ENCODE assay signal across 15 cellular contexts in the genomic region with DNA sequence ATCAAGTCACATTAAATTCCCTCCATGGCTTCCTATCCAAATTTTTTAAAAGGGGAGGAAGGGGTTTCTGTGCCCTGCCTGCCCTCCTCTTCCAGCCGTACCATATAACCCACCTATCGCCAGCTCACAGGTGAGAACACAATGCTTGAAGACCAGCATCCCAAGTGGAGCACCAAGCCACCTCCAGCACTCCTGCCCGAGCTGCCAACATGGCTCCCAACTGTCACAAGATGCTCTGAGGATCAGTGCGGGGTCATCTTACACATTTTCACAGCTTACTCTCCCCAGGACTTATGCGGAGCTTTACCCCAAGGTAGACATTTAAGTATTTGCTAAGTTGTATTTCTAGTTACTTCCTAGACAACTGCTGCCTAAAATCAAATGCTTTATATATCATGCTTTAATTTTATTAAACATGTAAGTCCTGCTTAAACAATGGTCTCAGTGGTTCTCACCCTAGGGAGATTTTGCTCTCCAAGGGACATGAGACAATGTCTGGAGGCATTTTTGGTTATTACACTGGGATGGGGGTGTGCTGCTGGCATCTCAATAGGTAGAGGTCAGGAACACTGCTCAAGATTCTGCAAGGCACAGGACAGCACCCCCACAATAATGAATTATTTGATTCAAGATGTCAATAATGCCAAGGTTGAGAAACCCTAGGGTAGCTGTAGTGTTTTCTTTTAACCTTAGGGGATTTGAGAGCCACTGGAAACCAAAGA.
"Had no signal": no experiment of that assay in that cellular context is flagged by ENCODE, and none has a peak within 500 bp of the region (broad histone marks: within the 10 kb centered on the region; RNA-seq: fewer than 3 reads in every experiment).

No MANE protein-coding gene starts in this region.

- H3K27ac ChIP-seq: cardiac muscle cell, coronary artery, epithelial cell of prostate, gastroesophageal sphincter, parathyroid adenoma, stomach, thoracic aorta had no signal

- H3K9me3 ChIP-seq: gastroesophageal sphincter, stomach, thoracic aorta had no signal

- H3K4me1 ChIP-seq: gastroesophageal sphincter, stomach had no signal

- H3K79me2 ChIP-seq: parathyroid adenoma had no signal

- DNase-seq: activated CD4-positive, alpha-beta T cell treated with anti-CD3 and anti-CD28 coated beads, Interleukin-2, amount 50 U/mL, for 48 hours; activated naive CD4-positive, alpha-beta T cell treated with Interleukin-2 at 50 U/mL for 16 hours; effector memory CD4-positive, alpha-beta T cell; mesendoderm; retina; stimulated activated CD4-positive, alpha-beta T cell treated with anti-CD3 and anti-CD28 coated beads, Interleukin-4, amount 100 ng/mL, for 24 hours; stomach had no signal

- H3K27me3 ChIP-seq: cardiac muscle cell, gastroesophageal sphincter, stomach had no signal

- H3K27ac Mint-ChIP-seq: T-helper 2 cell treated with Interferon-gamma antibody and Interleukin-4, amounts not matched to agents 5 μg/mL and 100 μg/mL, for 36 hours had no signal

- H3K4me3 ChIP-seq: cardiac muscle cell, coronary artery, gastroesophageal sphincter, stomach, thoracic aorta had no signal

- H3K9ac ChIP-seq: parathyroid adenoma had no signal

- H2AFZ ChIP-seq: parathyroid adenoma had no signal

- H3K9me3 Mint-ChIP-seq: T-helper 2 cell treated with Interferon-gamma antibody and Interleukin-4, amounts not matched to agents 5 μg/mL and 100 μg/mL, for 36 hours had no signal

- ATAC-seq: activated CD4-positive, CD25-positive, alpha-beta regulatory T cell treated with anti-CD3 and anti-CD28 coated beads, Interleukin-2, amount 50 U/mL, for 24 hours; gastroesophageal sphincter had no signal

- H3K4me3 Mint-ChIP-seq: T-helper 2 cell treated with Interferon-gamma antibody and Interleukin-4, amounts not matched to agents 5 μg/mL and 100 μg/mL, for 36 hours had no signal
